In genomic region chr17:47275245-47275984, GRCh38 we compare ENCODE assay signal across 10 cellular contexts. TPM values are rescaled to one million over a fixed set of nuclear protein-coding genes. Genes with fewer than 3 reads are reported as not detected.
A peak's percentile ranks its signal among the peaks of the same experiment; 100 is the strongest.
DNase-seq lines count a peak whose midpoint lies in the region; ATAC-seq, FAIRE-seq and TF ChIP-seq lines count a peak whose summit lies in the region.
"Had no signal": no experiment of that assay in that cellular context is flagged by ENCODE, and none has a peak within 500 bp of the region (broad histone marks: within the 10 kb centered on the region; RNA-seq: fewer than 3 reads in every experiment).

No MANE protein-coding gene starts in this region.

- ATAC-seq in HG03280 (IDR thresholded peaks at IDR 0.05; ENCODE audit: unreplicated experiment): no peak

- peak; percentile 96 for DNase-seq in AG10803 (ENCODE audit: low read depth)
- DNase-seq in RCC 7860 (ENCODE audit: low spot score): peak; percentile 79
- DNase-seq in fibroblast of pulmonary artery (ENCODE audit: low read depth): peak; percentile 72
- no peak for DNase-seq in neural crest cell (ENCODE audit: low read depth, low spot score)
- no peak for DNase-seq in DMS79 treated with DMSO at 0.1 percent for 48 hours (lab: John Stamatoyannopoulos, UW)
- no peak for DNase-seq in midbrain (lab: John Stamatoyannopoulos, UW)
- DNase-seq in activated T-helper 2 cell treated with anti-CD3 and anti-CD28 coated beads, Interferon-gamma antibody, Interleukin-2, Interleukin-4, amounts not matched to agents 10 μg/mL and 5 μg/mL and 100 μg/mL, durations not matched to agents 14 hours and 24 hours and 36 hours (ENCODE audit: low spot score): no peak
- DNase-seq: DND-41 had no signal

- TF ChIP-seq CTCF in AG10803 (conservative IDR thresholded peaks at IDR 0.05; ENCODE audit: low read length): no peak
- no peak for TF ChIP-seq CTCF in fibroblast of pulmonary artery (IDR thresholded peaks at IDR 0.05; ENCODE audit: low read length, missing control alignments)
- no peak for TF ChIP-seq CTCF in neural crest cell (conservative IDR thresholded peaks at IDR 0.05)

- H3K27ac Mint-ChIP-seq in neural crest cell (ENCODE audit: unreplicated experiment): peak overlapping the region; percentile 36
- no peak overlapping the region for H3K27ac Mint-ChIP-seq in activated T-helper 2 cell treated with anti-CD3 and anti-CD28 coated beads, Interferon-gamma antibody, Interleukin-2, Interleukin-4, amounts not matched to agents 10 μg/mL and 5 μg/mL and 100 μg/mL, durations not matched to agents 14 hours and 24 hours and 36 hours

- intact Hi-C loops in activated T-helper 2 cell treated with anti-CD3 and anti-CD28 coated beads, Interferon-gamma antibody, Interleukin-2, Interleukin-4, amounts not matched to agents 10 μg/mL and 5 μg/mL and 100 μg/mL, durations not matched to agents 14 hours and 24 hours and 36 hours (cut with micrococcal nuclease): no loop called here

- H3K9me3 Mint-ChIP-seq in neural crest cell: peaks cover 3% of the 10 kb centered on the region
- no peaks in the 10 kb centered on the region for H3K9me3 Mint-ChIP-seq in activated T-helper 2 cell treated with anti-CD3 and anti-CD28 coated beads, Interferon-gamma antibody, Interleukin-2, Interleukin-4, amounts not matched to agents 10 μg/mL and 5 μg/mL and 100 μg/mL, durations not matched to agents 14 hours and 24 hours and 36 hours

- FAIRE-seq in RCC 7860 (lab: Jason Lieb, UNC): peak; percentile 70

- H3K4me3 ChIP-seq in AG10803 (ENCODE audit: low read length) (peak overlapping the region; percentile 20), fibroblast of pulmonary artery (replicated peaks; ENCODE audit: low read depth, low read length) (no peak overlapping the region)

- peaks cover 47% of the 10 kb centered on the region for H3K4me1 Mint-ChIP-seq in neural crest cell
- peaks cover 6% of the 10 kb centered on the region for H3K4me1 Mint-ChIP-seq in activated T-helper 2 cell treated with anti-CD3 and anti-CD28 coated beads, Interferon-gamma antibody, Interleukin-2, Interleukin-4, amounts not matched to agents 10 μg/mL and 5 μg/mL and 100 μg/mL, durations not matched to agents 14 hours and 24 hours and 36 hours (ENCODE audit: low read depth)

- no peaks in the 10 kb centered on the region for H3K36me3 Mint-ChIP-seq in neural crest cell (ENCODE audit: low read depth)
- no peaks in the 10 kb centered on the region for H3K36me3 Mint-ChIP-seq in activated T-helper 2 cell treated with anti-CD3 and anti-CD28 coated beads, Interferon-gamma antibody, Interleukin-2, Interleukin-4, amounts not matched to agents 10 μg/mL and 5 μg/mL and 100 μg/mL, durations not matched to agents 14 hours and 24 hours and 36 hours (ENCODE audit: low read depth)

- H3K27me3 Mint-ChIP-seq in neural crest cell (ENCODE audit: low read depth): no peaks in the 10 kb centered on the region
- H3K27me3 Mint-ChIP-seq in activated T-helper 2 cell treated with anti-CD3 and anti-CD28 coated beads, Interferon-gamma antibody, Interleukin-2, Interleukin-4, amounts not matched to agents 10 μg/mL and 5 μg/mL and 100 μg/mL, durations not matched to agents 14 hours and 24 hours and 36 hours (ENCODE audit: low read depth): peaks cover 10% of the 10 kb centered on the region

- peak overlapping the region; percentile 65 for H3K4me3 Mint-ChIP-seq in neural crest cell
- no peak overlapping the region for H3K4me3 Mint-ChIP-seq in activated T-helper 2 cell treated with anti-CD3 and anti-CD28 coated beads, Interferon-gamma antibody, Interleukin-2, Interleukin-4, amounts not matched to agents 10 μg/mL and 5 μg/mL and 100 μg/mL, durations not matched to agents 14 hours and 24 hours and 36 hours (ENCODE audit: low read depth)

RNA-seq across cellular contexts. Expression of gene ITGB3, which starts 21.8 kb away (rescaled TPM):
- 0.09 and 0.11 TPM in 2 replicates for total RNA-seq in neural crest cell
- not detected in 2 replicates for total RNA-seq in activated T-helper 2 cell treated with anti-CD3 and anti-CD28 coated beads, Interferon-gamma antibody, Interleukin-2, Interleukin-4, amounts not matched to agents 10 μg/mL and 5 μg/mL and 100 μg/mL, durations not matched to agents 14 hours and 24 hours and 36 hours
- total RNA-seq: HT-29 had no signal

RNA-seq across cellular contexts. Expression of gene EFCAB13, which starts 48.3 kb away (rescaled TPM):
- total RNA-seq in neural crest cell: 1.5 and 2.2 TPM in 2 replicates
- total RNA-seq in activated T-helper 2 cell treated with anti-CD3 and anti-CD28 coated beads, Interferon-gamma antibody, Interleukin-2, Interleukin-4, amounts not matched to agents 10 μg/mL and 5 μg/mL and 100 μg/mL, durations not matched to agents 14 hours and 24 hours and 36 hours: 1.4 and 2.7 TPM in 2 replicates

Comparison
In these comparisons a context has a peak if more than half of its experiments do, and no peak if none do; other contexts are left out.
1. DNase-seq: peak in AG10803 (single experiment), RCC 7860 (single experiment) and fibroblast of pulmonary artery (single experiment); none in neural crest cell (single experiment), DMS79 treated with DMSO at 0.1 percent for 48 hours (single experiment), midbrain (single experiment) and activated T-helper 2 cell treated with anti-CD3 and anti-CD28 coated beads, Interferon-gamma antibody, Interleukin-2, Interleukin-4, amounts not matched to agents 10 μg/mL and 5 μg/mL and 100 μg/mL, durations not matched to agents 14 hours and 24 hours and 36 hours (single experiment).